ENCODE assay signal across 1 cellular context in the genomic region with DNA sequence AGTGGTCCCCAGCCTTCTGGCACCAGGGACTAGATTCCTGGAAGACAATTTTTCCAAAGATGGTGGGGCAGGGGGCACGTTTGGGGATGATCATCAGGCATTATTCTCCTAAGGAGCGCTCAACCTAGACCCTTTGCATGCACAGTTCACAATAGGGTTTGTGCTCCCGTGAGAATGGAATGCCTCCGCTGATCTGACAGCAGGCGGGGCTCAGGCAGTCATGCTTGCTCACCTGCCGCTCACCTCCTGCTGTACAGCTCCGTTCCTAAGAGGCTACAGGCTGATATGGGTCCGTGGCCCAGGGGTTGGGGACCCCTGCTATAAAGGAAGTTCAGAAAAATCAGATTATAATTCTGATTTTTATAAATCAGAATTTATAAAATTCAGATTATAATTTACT.
TF ChIP-seq lines count a peak whose summit lies in the region.

No MANE protein-coding gene starts in this region.

TF ChIP-seq in GM23338, 12 proteins besides CTCF, POLR2A, EP300 and RAD21 (continued from another document):
- TF ChIP-seq, protein P1, sequence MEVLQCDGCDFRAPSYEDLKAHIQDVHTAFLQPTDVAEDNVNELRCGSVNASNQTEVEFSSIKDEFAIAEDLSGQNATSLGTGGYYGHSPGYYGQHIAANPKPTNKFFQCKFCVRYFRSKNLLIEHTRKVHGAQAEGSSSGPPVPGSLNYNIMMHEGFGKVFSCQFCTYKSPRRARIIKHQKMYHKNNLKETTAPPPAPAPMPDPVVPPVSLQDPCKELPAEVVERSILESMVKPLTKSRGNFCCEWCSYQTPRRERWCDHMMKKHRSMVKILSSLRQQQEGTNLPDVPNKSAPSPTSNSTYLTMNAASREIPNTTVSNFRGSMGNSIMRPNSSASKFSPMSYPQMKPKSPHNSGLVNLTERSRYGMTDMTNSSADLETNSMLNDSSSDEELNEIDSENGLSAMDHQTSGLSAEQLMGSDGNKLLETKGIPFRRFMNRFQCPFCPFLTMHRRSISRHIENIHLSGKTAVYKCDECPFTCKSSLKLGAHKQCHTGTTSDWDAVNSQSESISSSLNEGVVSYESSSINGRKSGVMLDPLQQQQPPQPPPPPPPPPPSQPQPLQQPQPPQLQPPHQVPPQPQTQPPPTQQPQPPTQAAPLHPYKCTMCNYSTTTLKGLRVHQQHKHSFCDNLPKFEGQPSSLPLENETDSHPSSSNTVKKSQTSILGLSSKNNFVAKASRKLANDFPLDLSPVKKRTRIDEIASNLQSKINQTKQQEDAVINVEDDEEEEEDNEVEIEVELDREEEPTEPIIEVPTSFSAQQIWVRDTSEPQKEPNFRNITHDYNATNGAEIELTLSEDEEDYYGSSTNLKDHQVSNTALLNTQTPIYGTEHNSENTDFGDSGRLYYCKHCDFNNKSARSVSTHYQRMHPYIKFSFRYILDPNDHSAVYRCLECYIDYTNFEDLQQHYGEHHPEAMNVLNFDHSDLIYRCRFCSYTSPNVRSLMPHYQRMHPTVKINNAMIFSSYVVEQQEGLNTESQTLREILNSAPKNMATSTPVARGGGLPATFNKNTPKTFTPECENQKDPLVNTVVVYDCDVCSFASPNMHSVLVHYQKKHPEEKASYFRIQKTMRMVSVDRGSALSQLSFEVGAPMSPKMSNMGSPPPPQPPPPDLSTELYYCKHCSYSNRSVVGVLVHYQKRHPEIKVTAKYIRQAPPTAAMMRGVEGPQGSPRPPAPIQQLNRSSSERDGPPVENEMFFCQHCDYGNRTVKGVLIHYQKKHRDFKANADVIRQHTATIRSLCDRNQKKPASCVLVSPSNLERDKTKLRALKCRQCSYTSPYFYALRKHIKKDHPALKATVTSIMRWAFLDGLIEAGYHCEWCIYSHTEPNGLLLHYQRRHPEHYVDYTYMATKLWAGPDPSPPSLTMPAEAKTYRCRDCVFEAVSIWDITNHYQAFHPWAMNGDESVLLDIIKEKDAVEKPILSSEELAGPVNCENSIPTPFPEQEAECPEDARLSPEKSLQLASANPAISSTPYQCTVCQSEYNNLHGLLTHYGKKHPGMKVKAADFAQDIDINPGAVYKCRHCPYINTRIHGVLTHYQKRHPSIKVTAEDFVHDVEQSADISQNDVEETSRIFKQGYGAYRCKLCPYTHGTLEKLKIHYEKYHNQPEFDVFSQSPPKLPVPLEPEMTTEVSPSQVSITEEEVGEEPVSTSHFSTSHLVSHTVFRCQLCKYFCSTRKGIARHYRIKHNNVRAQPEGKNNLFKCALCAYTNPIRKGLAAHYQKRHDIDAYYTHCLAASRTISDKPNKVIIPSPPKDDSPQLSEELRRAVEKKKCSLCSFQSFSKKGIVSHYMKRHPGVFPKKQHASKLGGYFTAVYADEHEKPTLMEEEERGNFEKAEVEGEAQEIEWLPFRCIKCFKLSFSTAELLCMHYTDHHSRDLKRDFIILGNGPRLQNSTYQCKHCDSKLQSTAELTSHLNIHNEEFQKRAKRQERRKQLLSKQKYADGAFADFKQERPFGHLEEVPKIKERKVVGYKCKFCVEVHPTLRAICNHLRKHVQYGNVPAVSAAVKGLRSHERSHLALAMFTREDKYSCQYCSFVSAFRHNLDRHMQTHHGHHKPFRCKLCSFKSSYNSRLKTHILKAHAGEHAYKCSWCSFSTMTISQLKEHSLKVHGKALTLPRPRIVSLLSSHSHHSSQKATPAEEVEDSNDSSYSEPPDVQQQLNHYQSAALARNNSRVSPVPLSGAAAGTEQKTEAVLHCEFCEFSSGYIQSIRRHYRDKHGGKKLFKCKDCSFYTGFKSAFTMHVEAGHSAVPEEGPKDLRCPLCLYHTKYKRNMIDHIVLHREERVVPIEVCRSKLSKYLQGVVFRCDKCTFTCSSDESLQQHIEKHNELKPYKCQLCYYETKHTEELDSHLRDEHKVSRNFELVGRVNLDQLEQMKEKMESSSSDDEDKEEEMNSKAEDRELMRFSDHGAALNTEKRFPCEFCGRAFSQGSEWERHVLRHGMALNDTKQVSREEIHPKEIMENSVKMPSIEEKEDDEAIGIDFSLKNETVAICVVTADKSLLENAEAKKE (CRISPR knock-in tag; IDR thresholded peaks at IDR 0.05): no peak
- TF ChIP-seq ZNF331 (CRISPR knock-in tag; IDR thresholded peaks at IDR 0.05; ENCODE audit: low read depth): no peak
